23 cellular contexts compared by ENCODE assay signal in genomic region chr7:122578350-122578749, GRCh38.
"Had no signal": no experiment of that assay in that cellular context is flagged by ENCODE, and none has a peak within 500 bp of the region (broad histone marks: within the 10 kb centered on the region; RNA-seq: fewer than 3 reads in every experiment).

No MANE protein-coding gene starts in this region.

- H3K4me3 Mint-ChIP-seq: mesothelial cell of epicardium; naive B cell; naive thymus-derived CD8-positive, alpha-beta T cell had no signal

- H3K9me3 ChIP-seq: esophagus muscularis mucosa, gastroesophageal sphincter, heart left ventricle, left lung, lower lobe of right lung, mucosa of descending colon had no signal

- H2AFZ ChIP-seq: hepatocyte had no signal

- H3K79me2 ChIP-seq: hepatocyte had no signal

- H3K27me3 Mint-ChIP-seq: naive thymus-derived CD8-positive, alpha-beta T cell had no signal

- H3K27me3 ChIP-seq: dorsolateral prefrontal cortex, esophagus muscularis mucosa, foreskin keratinocyte, gastroesophageal sphincter, heart left ventricle, hepatocyte, left lung had no signal

- H3K9me3 Mint-ChIP-seq: mesothelial cell of epicardium had no signal

- H3K4me1 Mint-ChIP-seq: mesothelial cell of epicardium; naive B cell; naive thymus-derived CD8-positive, alpha-beta T cell had no signal

- H3K27ac ChIP-seq: coronary artery, dorsolateral prefrontal cortex, esophagus muscularis mucosa, foreskin keratinocyte, gastroesophageal sphincter, heart left ventricle, hepatocyte, left lung, lower lobe of right lung had no signal

- H3K27ac Mint-ChIP-seq: mesothelial cell of epicardium; naive B cell; naive thymus-derived CD8-positive, alpha-beta T cell had no signal

- FAIRE-seq: endothelial cell of umbilical vein, islet of Langerhans, keratinocyte had no signal

- H3K4me1 ChIP-seq: esophagus muscularis mucosa, foreskin keratinocyte, gastroesophageal sphincter, heart left ventricle, left lung, lower lobe of right lung had no signal

- H3K4me2 ChIP-seq: hepatocyte had no signal

- DNase-seq: dermis blood vessel endothelial cell; dorsolateral prefrontal cortex; effector CD4-positive, alpha-beta T cell; effector memory CD4-positive, alpha-beta T cell; foreskin keratinocyte; heart left ventricle; hypothalamus; left cardiac atrium; left lung; left ventricle myocardium superior; lower lobe of right lung; mesenchymal stem cell; mucosa of descending colon; naive B cell; naive thymus-derived CD8-positive, alpha-beta T cell had no signal

- H3K36me3 Mint-ChIP-seq: mesothelial cell of epicardium; naive B cell; naive thymus-derived CD8-positive, alpha-beta T cell had no signal

- H3K4me3 ChIP-seq: coronary artery, dorsolateral prefrontal cortex, esophagus muscularis mucosa, gastroesophageal sphincter, heart left ventricle, hepatocyte, left lung, lower lobe of right lung, mucosa of descending colon had no signal
